16 cellular contexts compared by ENCODE assay signal in the genomic region with DNA sequence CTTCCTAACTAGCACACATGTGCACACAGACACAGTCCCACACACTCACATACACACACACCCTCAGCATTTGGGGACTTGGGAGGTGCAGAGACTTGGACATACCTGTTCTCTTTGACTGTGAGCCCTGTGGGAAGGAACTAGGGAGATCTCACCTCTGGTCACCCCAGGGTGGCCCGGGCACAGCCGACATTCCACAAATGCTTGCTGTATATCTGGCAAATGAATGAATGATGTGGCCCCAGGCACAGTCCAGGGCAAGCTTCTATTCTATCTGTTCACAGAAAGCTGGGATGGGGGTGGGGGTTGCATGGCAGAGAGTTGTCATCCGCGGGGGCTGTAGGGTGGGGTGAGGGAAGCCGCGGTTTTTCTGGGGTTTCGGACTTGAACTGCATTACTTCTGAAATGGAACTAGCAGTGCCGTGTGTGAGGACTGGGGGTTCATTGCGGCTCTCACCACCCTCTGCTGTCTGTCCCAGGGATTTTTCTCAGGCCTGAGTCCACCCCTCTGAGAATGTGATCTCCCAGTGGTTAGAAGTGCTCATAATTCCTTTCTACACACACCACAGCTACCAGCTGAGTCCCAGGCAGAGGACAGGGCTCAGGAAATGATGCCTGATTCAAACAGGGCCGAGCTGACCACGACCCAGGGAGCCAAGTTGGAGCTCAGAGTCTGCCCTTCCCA. TPM values are rescaled to one million over a fixed set of nuclear protein-coding genes. Genes with fewer than 3 reads are reported as not detected.
DNase-seq lines count a peak whose midpoint lies in the region; ATAC-seq and TF ChIP-seq lines count a peak whose summit lies in the region.
"Had no signal": no experiment of that assay in that cellular context is flagged by ENCODE, and none has a peak within 500 bp of the region (broad histone marks: within the 10 kb centered on the region; RNA-seq: fewer than 3 reads in every experiment).

No MANE protein-coding gene starts in this region.

- in situ Hi-C loops in astrocyte of the cerebellum (cut with HindIII; ENCODE audit: low sequenced_read_pairs) = no loop called here

- POLR2A ChIA-PET in BJ (lab: Charles Lee) = no interaction called here

- no peak for DNase-seq in BJ (ENCODE audit: low read depth)
- DNase-seq in M059J (ENCODE audit: low read depth) = peak; percentile 59
- no peak for DNase-seq in astrocyte of the cerebellum (ENCODE audit: low read depth)
- peak; percentile 65 for DNase-seq in myocyte (ENCODE audit: low read depth)
- no peak for DNase-seq in midbrain (lab: John Stamatoyannopoulos, UW)
- DNase-seq in ecto neural progenitor cell (ENCODE audit: low spot score) = no peak
- DNase-seq: activated CD4-positive, alpha-beta T cell treated with anti-CD3 and anti-CD28 coated beads, Interleukin-2, amount 50 U/mL, for 48 hours; activated gamma-delta T cell treated with Interleukin-2 at 50 U/mL for 16 hours; caudate nucleus; CD4-positive, CD25-positive, alpha-beta regulatory T cell; GF-D8; stimulated activated CD4-positive, alpha-beta T cell treated with anti-CD3 and anti-CD28 coated beads, Interleukin-2, amount 100 ng/mL, for 48 hours; stimulated activated naive CD4-positive, alpha-beta T cell had no signal

- H3K27me3 ChIP-seq in BJ (ENCODE audit: control insufficient read depth, insufficient read depth, low read length) = no peaks in the 10 kb centered on the region

- peak; percentile 31; the same call in 1 of the 2 replicates for TF ChIP-seq CTCF in BJ (IDR thresholded peaks at IDR 0.05; ENCODE audit: insufficient read depth, low read depth, low read length)
- TF ChIP-seq CTCF in astrocyte of the cerebellum (IDR thresholded peaks at IDR 0.05; ENCODE audit: low read depth, low read length, missing control alignments) = peak; percentile 35

- CTCF ChIA-PET in BJ (lab: Yijun Ruan, JAX) = interaction anchor here (0.9 to 2.7 kb wide), 7 partner anchors 10 to 147 kb away, joined by 3 to 13 read pairs (median 7); partner anchors contain the start of genes CARMIL2 and CTCF

- no peak overlapping the region for H3K4me3 ChIP-seq in BJ (ENCODE audit: low read depth, low read length)
- H3K4me3 ChIP-seq in astrocyte of the cerebellum (ENCODE audit: low read depth, low read length) = no peak overlapping the region

- no peaks in the 10 kb centered on the region for H3K36me3 ChIP-seq in BJ (ENCODE audit: control insufficient read depth, insufficient read depth, low read length)

- no peak for ATAC-seq in HG03342 (IDR thresholded peaks at IDR 0.05; ENCODE audit: unreplicated experiment)
- no peak for ATAC-seq in activated CD4-positive, CD25-positive, alpha-beta regulatory T cell treated with anti-CD3 and anti-CD28 coated beads, Interleukin-2, amount 50 U/mL, for 24 hours
- ATAC-seq: esophagus mucosa had no signal

RNA-seq across cellular contexts. Expression of gene RIPOR1, which starts 3.3 kb away (rescaled TPM):
- polyA plus RNA-seq in BJ (2011; rRNA removed) = 7.4 and 12.7 TPM in 2 replicates
- 14.6 and 27.2 TPM in 2 replicates for polyA minus RNA-seq in BJ (2011; rRNA and poly(A)+ RNA removed)
- total RNA-seq in M059J (2014; rRNA removed; shearing (Covaris generic)) = 16.6 and 34.4 TPM in 2 replicates
- 32.4 and 37.8 TPM in 2 replicates for total RNA-seq in myocyte
- polyA plus RNA-seq in myocyte (2012) = 66.9 TPM

RNA-seq across cellular contexts. Expression of gene CTCF, which starts 37.0 kb away (rescaled TPM):
- 20.9 and 22.8 TPM in 2 replicates for polyA plus RNA-seq in BJ (2011; rRNA removed)
- polyA minus RNA-seq in BJ (2011; rRNA and poly(A)+ RNA removed) = 20.3 and 21.6 TPM in 2 replicates
- total RNA-seq in M059J (2014; rRNA removed; shearing (Covaris generic)) = 24.8 and 38.8 TPM in 2 replicates
- total RNA-seq in myocyte = 27.9 and 35.7 TPM in 2 replicates
- 20.0 TPM for polyA plus RNA-seq in myocyte (2012)

RNA-seq across cellular contexts. Expression of gene AGRP, which starts 42.0 kb away (rescaled TPM):
- not detected in 2 replicates for polyA plus RNA-seq in BJ (2011; rRNA removed)
- not detected in 2 replicates for polyA minus RNA-seq in BJ (2011; rRNA and poly(A)+ RNA removed)
- total RNA-seq in M059J (2014; rRNA removed; shearing (Covaris generic)) = not detected in 2 replicates
- not detected in 2 replicates for total RNA-seq in myocyte
- polyA plus RNA-seq in myocyte (2012) = 0.14 TPM
- total RNA-seq: CD4-positive, CD25-positive, alpha-beta regulatory T cell; esophagus mucosa had no signal
- polyA plus RNA-seq: CD4-positive, CD25-positive, alpha-beta regulatory T cell had no signal

RNA-seq across cellular contexts. Expression of gene ATP6V0D1, which starts 44.4 kb away (rescaled TPM):
- polyA plus RNA-seq in BJ (2011; rRNA removed) = 111 and 155 TPM in 2 replicates
- polyA minus RNA-seq in BJ (2011; rRNA and poly(A)+ RNA removed) = 138 and 208 TPM in 2 replicates
- 156 and 160 TPM in 2 replicates for total RNA-seq in M059J (2014; rRNA removed; shearing (Covaris generic))
- 190 and 234 TPM in 2 replicates for total RNA-seq in myocyte
- polyA plus RNA-seq in myocyte (2012) = 165 TPM

Comparison
In these comparisons a context has a peak if more than half of its experiments do, and no peak if none do; other contexts are left out.
1. DNase-seq: peak in M059J (single experiment) and myocyte (single experiment); none in BJ (single experiment), astrocyte of the cerebellum (single experiment), midbrain (single experiment) and ecto neural progenitor cell (single experiment).